In the genomic region with DNA sequence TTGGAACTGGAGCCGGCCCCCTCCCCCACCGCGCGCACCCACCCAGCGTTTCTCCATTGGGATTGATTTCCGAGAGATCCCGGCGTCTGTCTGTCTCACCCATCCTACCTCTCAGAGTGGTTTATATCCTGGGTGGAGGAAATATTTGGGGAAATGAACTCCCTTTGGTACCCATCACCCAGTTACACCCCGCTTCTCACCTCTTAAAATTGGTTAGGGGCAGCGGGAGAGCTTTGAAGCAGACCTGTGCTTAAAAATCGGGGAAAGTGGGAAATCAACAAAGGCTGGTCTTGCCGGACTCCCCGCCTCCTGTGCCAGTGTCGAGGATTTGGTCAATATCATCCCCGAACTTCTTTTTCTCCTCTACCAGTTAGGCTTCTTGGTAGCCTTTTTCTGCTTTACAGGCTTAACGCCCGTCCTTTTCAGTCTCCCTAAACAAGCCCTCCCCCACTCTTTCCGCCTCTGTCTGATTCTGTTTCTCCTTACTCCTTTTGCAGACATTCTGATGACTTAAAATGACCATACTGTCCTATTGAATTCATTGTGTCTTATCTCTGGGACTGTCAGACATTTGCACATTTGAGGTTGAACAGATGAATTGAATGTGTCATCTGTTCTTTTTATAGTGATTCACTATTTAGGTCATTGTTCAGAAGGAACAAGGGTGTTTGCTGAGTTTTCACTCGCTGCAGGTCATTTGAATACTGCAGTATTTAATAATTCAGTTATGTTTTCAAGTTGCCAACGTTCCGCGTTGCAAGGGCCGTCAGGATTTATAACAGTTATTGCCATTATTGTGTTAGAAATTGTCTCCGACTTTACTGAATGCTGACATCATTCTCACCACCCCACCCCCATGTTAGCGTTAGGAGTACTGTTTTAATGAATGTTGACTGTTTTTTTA, we compare ENCODE assay signal across 8 cellular contexts. TPM values are rescaled to one million over a fixed set of nuclear protein-coding genes. Genes with fewer than 3 reads are reported as not detected.
DNase-seq lines count a peak whose midpoint lies in the region; ATAC-seq and TF ChIP-seq lines count a peak whose summit lies in the region.

No MANE protein-coding gene starts in this region.

- DNase-seq in Caki2 (ENCODE audit: low read depth) (peak; percentile 67), MG63 (no peak), epithelial cell of prostate (ENCODE audit: low read depth, low spot score) (no peak), midbrain (lab: John Stamatoyannopoulos, UW) (peak; percentile 62), upper lobe of left lung (no peak), GOT3 (lab: John Stamatoyannopoulos, UW) (no peak)

- no peak for TF ChIP-seq EP300 in upper lobe of left lung (IDR thresholded peaks at IDR 0.05)

- no peaks in the 10 kb centered on the region for H3K36me3 ChIP-seq in MG63
- H3K36me3 ChIP-seq in upper lobe of left lung, result no peaks in the 10 kb centered on the region

- WGBS in upper lobe of left lung, 2 donors, result 0 to 1% methylated on average over 24 to 25 of the region's 25 CpGs

- H3K9me3 ChIP-seq in MG63 (no peaks in the 10 kb centered on the region), upper lobe of left lung (no peaks in the 10 kb centered on the region)

- no peak for TF ChIP-seq CTCF in WI38 (IDR thresholded peaks at IDR 0.05; ENCODE audit: low read depth, low read length)
- TF ChIP-seq CTCF in upper lobe of left lung (IDR thresholded peaks at IDR 0.05), result no peak

- H3K4me3 ChIP-seq in MG63 (peak overlapping the region; percentile 86), WI38 (ENCODE audit: low read depth, low read length) (peak overlapping the region; percentile 96), upper lobe of left lung (peak overlapping the region; percentile 52 to 88 (median 82))

- peak overlapping the region; percentile 80 for H3K27ac ChIP-seq in epithelial cell of prostate
- H3K27ac ChIP-seq in upper lobe of left lung, result peak overlapping the region; percentile 94 to 98 (median 96)

- H3K27me3 ChIP-seq in MG63 (no peaks in the 10 kb centered on the region), upper lobe of left lung (no peaks in the 10 kb centered on the region)

- no peak for TF ChIP-seq POLR2A in upper lobe of left lung (IDR thresholded peaks at IDR 0.05)

- ATAC-seq in GM19438 (IDR thresholded peaks at IDR 0.05; ENCODE audit: low read depth, unreplicated experiment), result peak; percentile 22
- ATAC-seq in upper lobe of left lung (ENCODE audit: low FRiP score in 2 of 2), result peak in 1 of 2 donors; percentile 60

- peaks cover 7 to 41% (median 16%) of the 10 kb centered on the region in 4 donors for H3K4me1 ChIP-seq in upper lobe of left lung

- in situ Hi-C loops in Caki2 (cut with HindIII; ENCODE audit: low pct_unique_long_range_greater_than_20kb, low sequenced_read_pairs), result no loop called here

RNA-seq across cellular contexts. Expression of a gene that starts 0.9 kb away (rescaled TPM):
- 122 and 155 TPM in 2 replicates for total RNA-seq in Caki2 (2014; rRNA removed; shearing (Covaris generic); ENCODE audit: low replicate concordance)
- total RNA-seq in MG63 (2014; rRNA removed; shearing (Covaris generic); ENCODE audit: low replicate concordance), result 41.3 and 50.8 TPM in 2 replicates
- 10 to 100 TPM; 19.9 to 75.4 (median 58.7) TPM for total RNA-seq in upper lobe of left lung

Comparison
In these comparisons a context has a peak if more than half of its experiments do, and no peak if none do; other contexts are left out.
1. DNase-seq: peak in Caki2 (single experiment) and midbrain (single experiment); none in MG63 (single experiment), epithelial cell of prostate (single experiment), upper lobe of left lung (0 of 2) and GOT3 (single experiment).
2. Peak in every context shown above with its lines, with median percentiles within 50 percentile points of each other: H3K4me3 ChIP-seq.